ENCODE assay signal across 19 cellular contexts in genomic region chr5:148924817-148925216, GRCh38.
DNase-seq lines count a peak whose midpoint lies in the region; ATAC-seq and TF ChIP-seq lines count a peak whose summit lies in the region.
"Had no signal": no experiment of that assay in that cellular context is flagged by ENCODE, and none has a peak within 500 bp of the region (broad histone marks: within the 10 kb centered on the region; RNA-seq: fewer than 3 reads in every experiment).

No MANE protein-coding gene starts in this region.

- intact Hi-C loops in CD4-positive, alpha-beta memory T cell (cut with micrococcal nuclease) = no loop called here

- no peak overlapping the region for H3K4me3 Mint-ChIP-seq in endodermal cell
- H3K4me3 Mint-ChIP-seq in CD4-positive, alpha-beta memory T cell = no peak overlapping the region
- H3K4me3 Mint-ChIP-seq: GM23338; immature natural killer cell; naive thymus-derived CD8-positive, alpha-beta T cell; stimulated activated naive CD8-positive, alpha-beta T cell treated with anti-CD3 and anti-CD28 coated beads, Interleukin-15, amount 100 ng/mL, for 72 hours had no signal

- CTCF ChIA-PET in CD4-positive, alpha-beta memory T cell (lab: Charles Lee; ENCODE audit: partially characterized antibody) = no interaction called here

- WGBS in endodermal cell (ENCODE audit: insufficient coverage in 1 of 2, insufficient read length in 1 of 2), 2 experiments = 93 to 97% methylated on average over 3 to 5 of the region's 5 CpGs

- DNase-seq in HT-29 (ENCODE audit: low spot score) (peak; percentile 61), NCI-H69 (lab: John Stamatoyannopoulos, UW) (peak; percentile 79), endodermal cell (peak; percentile 20), mucosa of gallbladder (ENCODE audit: low spot score) (peak; percentile 58), NCI-H2196 (lab: John Stamatoyannopoulos, UW; ENCODE audit: unreplicated experiment) (no peak), left lobe of liver (ENCODE audit: low spot score) (no peak)
- DNase-seq in CD4-positive, alpha-beta memory T cell = no peak
- DNase-seq: activated CD4-positive, alpha-beta T cell treated with anti-CD3 and anti-CD28 coated beads for 48 hours; Caco-2; immature natural killer cell; mesenchymal stem cell; naive thymus-derived CD8-positive, alpha-beta T cell; NCI-H146; SHP77; stimulated activated naive CD8-positive, alpha-beta T cell treated with anti-CD3 and anti-CD28 coated beads, Interleukin-15, amount 100 ng/mL, for 72 hours; T-helper 1 cell had no signal

- POLR2A ChIA-PET in CD4-positive, alpha-beta memory T cell (lab: Charles Lee; ENCODE audit: partially characterized antibody) = no interaction called here

- H3K27ac Mint-ChIP-seq in endodermal cell = no peak overlapping the region
- peak overlapping the region in 1 of 7 donors; percentile 17 for H3K27ac Mint-ChIP-seq in CD4-positive, alpha-beta memory T cell
- H3K27ac Mint-ChIP-seq: GM23338; immature natural killer cell; naive thymus-derived CD8-positive, alpha-beta T cell; stimulated activated naive CD8-positive, alpha-beta T cell treated with anti-CD3 and anti-CD28 coated beads, Interleukin-15, amount 100 ng/mL, for 72 hours had no signal

- peaks cover 11% of the 10 kb centered on the region for H3K4me1 Mint-ChIP-seq in endodermal cell
- no peaks in the 10 kb centered on the region for H3K4me1 Mint-ChIP-seq in CD4-positive, alpha-beta memory T cell
- H3K4me1 Mint-ChIP-seq: naive thymus-derived CD8-positive, alpha-beta T cell had no signal

- no peaks in the 10 kb centered on the region for H3K36me3 Mint-ChIP-seq in endodermal cell (ENCODE audit: low read depth)
- H3K36me3 Mint-ChIP-seq in CD4-positive, alpha-beta memory T cell = no peaks in the 10 kb centered on the region
- H3K36me3 Mint-ChIP-seq: naive thymus-derived CD8-positive, alpha-beta T cell had no signal

- no peak for TF ChIP-seq CTCF in endodermal cell (conservative IDR thresholded peaks at IDR 0.05)

- no peaks in the 10 kb centered on the region for H3K9me3 Mint-ChIP-seq in endodermal cell
- peaks cover 0 to 3% (median 0%) of the 10 kb centered on the region in 8 donors for H3K9me3 Mint-ChIP-seq in CD4-positive, alpha-beta memory T cell
- H3K9me3 Mint-ChIP-seq: GM23338; immature natural killer cell; naive thymus-derived CD8-positive, alpha-beta T cell; stimulated activated naive CD8-positive, alpha-beta T cell treated with anti-CD3 and anti-CD28 coated beads, Interleukin-15, amount 100 ng/mL, for 72 hours had no signal

- H3K4me3 ChIP-seq in endodermal cell (ENCODE audit: low read length) = no peak overlapping the region
- H3K4me3 ChIP-seq in CD4-positive, alpha-beta memory T cell (ENCODE audit: low read length in 2 of 2) = no peak overlapping the region
- H3K4me3 ChIP-seq: cardiac muscle cell, GM23338 had no signal

- H3K9me3 ChIP-seq in endodermal cell (ENCODE audit: control insufficient read depth, low read length) = peaks cover 20% of the 10 kb centered on the region
- no peaks in the 10 kb centered on the region for H3K9me3 ChIP-seq in CD4-positive, alpha-beta memory T cell (ENCODE audit: control insufficient read depth in 1 of 2, low read length in 2 of 2)
- H3K9me3 ChIP-seq: Caco-2 had no signal

- H3K9ac ChIP-seq in endodermal cell (ENCODE audit: extremely low read depth, low read length, poor library complexity, severe bottlenecking) = no peak overlapping the region

- H3K27me3 ChIP-seq in endodermal cell (ENCODE audit: control insufficient read depth, insufficient read depth, low read length, poor library complexity, severe bottlenecking) = no peaks in the 10 kb centered on the region
- H3K27me3 ChIP-seq in CD4-positive, alpha-beta memory T cell (ENCODE audit: insufficient read depth, low read length) = no peaks in the 10 kb centered on the region
- H3K27me3 ChIP-seq: cardiac muscle cell had no signal

- ATAC-seq in GM21515 (IDR thresholded peaks at IDR 0.05; ENCODE audit: unreplicated experiment) (no peak), left lobe of liver (no peak)
- ATAC-seq: GM23338; naive thymus-derived CD8-positive, alpha-beta T cell; stimulated activated naive CD8-positive, alpha-beta T cell treated with anti-CD3 and anti-CD28 coated beads, Interleukin-15, amount 100 ng/mL, for 72 hours had no signal

- H3K27ac ChIP-seq in endodermal cell (ENCODE audit: low read depth, low read length) = no peak overlapping the region
- no peak overlapping the region for H3K27ac ChIP-seq in CD4-positive, alpha-beta memory T cell (ENCODE audit: low read depth, low read length)
- H3K27ac ChIP-seq: cardiac muscle cell had no signal

- no peaks in the 10 kb centered on the region for H3K4me1 ChIP-seq in endodermal cell (ENCODE audit: control insufficient read depth, insufficient read depth, low read length)
- no peaks in the 10 kb centered on the region for H3K4me1 ChIP-seq in CD4-positive, alpha-beta memory T cell (ENCODE audit: insufficient read depth, low read length)
- H3K4me1 ChIP-seq: Caco-2 had no signal

- peaks cover 17% of the 10 kb centered on the region for H3K27me3 Mint-ChIP-seq in endodermal cell (ENCODE audit: insufficient read depth)
- H3K27me3 Mint-ChIP-seq in CD4-positive, alpha-beta memory T cell = peaks cover 7 to 10% of the 10 kb centered on the region in 2 donors

- no peaks in the 10 kb centered on the region for H3K36me3 ChIP-seq in endodermal cell (ENCODE audit: control insufficient read depth, insufficient read depth, low read length)
- H3K36me3 ChIP-seq in CD4-positive, alpha-beta memory T cell (ENCODE audit: insufficient read depth, low read length) = no peaks in the 10 kb centered on the region
- H3K36me3 ChIP-seq: cardiac muscle cell had no signal

Comparison
In these comparisons a context has a peak if more than half of its experiments do, and no peak if none do; other contexts are left out.
1. DNase-seq: peak in HT-29 (single experiment), NCI-H69 (single experiment), endodermal cell (single experiment) and mucosa of gallbladder (single experiment); none in CD4-positive, alpha-beta memory T cell (0 of 5), NCI-H2196 (single experiment) and left lobe of liver (single experiment).